In the genomic region with DNA sequence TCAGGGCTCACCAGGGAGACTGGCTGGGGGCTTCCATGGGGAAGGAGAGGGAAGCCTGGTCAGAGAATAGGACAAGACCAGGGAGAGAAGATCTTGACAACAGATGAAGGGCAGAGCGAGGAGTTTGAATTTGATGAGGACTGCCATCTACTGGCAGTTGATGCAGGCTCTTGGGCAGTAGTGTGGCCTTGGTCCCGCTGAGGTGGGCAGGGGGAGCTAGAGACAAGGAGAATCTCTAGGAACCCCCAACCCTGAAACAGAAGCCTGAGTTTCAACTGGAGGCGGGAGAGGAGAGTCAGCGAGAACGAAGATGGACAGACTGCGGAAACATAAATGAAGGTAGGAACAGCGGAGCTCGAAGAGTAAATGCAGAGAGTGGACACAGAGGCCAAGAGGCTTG, we compare ENCODE assay signal across 8 cellular contexts.
DNase-seq lines count a peak whose midpoint lies in the region; ATAC-seq and TF ChIP-seq lines count a peak whose summit lies in the region.

No MANE protein-coding gene starts in this region.

- TF ChIP-seq CTCF in OCI-LY7 (conservative IDR thresholded peaks at IDR 0.05; ENCODE audit: low read length): peak; percentile 33; the same call in 1 of the 2 replicates

- no peaks in the 10 kb centered on the region for H3K9me2 ChIP-seq in OCI-LY7 (ENCODE audit: insufficient read depth, low read length)

- no peaks in the 10 kb centered on the region for H4K20me1 ChIP-seq in OCI-LY7 (ENCODE audit: insufficient read depth, low read length)

- BruUV-seq in OCI-LY7 (replicated peaks; lab: Mats Ljungman, UMichigan): no TSS peak

- H3K4me1 ChIP-seq in OCI-LY7 (ENCODE audit: insufficient read depth, low read length, poor library complexity, severe bottlenecking): no peaks in the 10 kb centered on the region

- ATAC-seq in GM21528 (IDR thresholded peaks at IDR 0.05; ENCODE audit: low FRiP score, unreplicated experiment): no peak

- POLR2A ChIA-PET in OCI-LY7 (lab: Charles Lee): no interaction called here

- intact Hi-C loops in OCI-LY7 (cut with micrococcal nuclease; ENCODE audit: unreplicated experiment): no loop called here

- no peak overlapping the region for H3K27ac ChIP-seq in OCI-LY7 (ENCODE audit: low read depth, low read length, poor library complexity, severe bottlenecking)

- H3K36me3 ChIP-seq in OCI-LY7 (ENCODE audit: insufficient read depth, low read length): no peaks in the 10 kb centered on the region

- H3K4me2 ChIP-seq in OCI-LY7 (ENCODE audit: low read length): no peak overlapping the region

- no peak overlapping the region for H3K4me3 ChIP-seq in OCI-LY7 (ENCODE audit: low read depth, low read length, poor library complexity, severe bottlenecking)

- no peaks in the 10 kb centered on the region for H3K79me2 ChIP-seq in OCI-LY7 (ENCODE audit: insufficient read depth, low read depth, low read length)

- no peak overlapping the region for H2AFZ ChIP-seq in OCI-LY7 (ENCODE audit: low read length)

- CTCF ChIA-PET in OCI-LY7 (lab: Charles Lee; ENCODE audit: unreplicated experiment): no interaction called here

- H3K9me3 ChIP-seq in OCI-LY7 (ENCODE audit: low read length): no peaks in the 10 kb centered on the region

- peak; percentile 14 for DNase-seq in stimulated activated CD4-positive, alpha-beta T cell treated with anti-CD3 and anti-CD28 coated beads, Interleukin-15, amount 100 ng/mL, for 24 hours
- no peak for DNase-seq in stimulated activated CD4-positive, alpha-beta T cell treated with anti-CD3 and anti-CD28 coated beads, Interleukin-1b, Interleukin-23, amount 100 ng/mL, for 48 hours
- no peak for DNase-seq in OCI-LY7 (ENCODE audit: low spot score)
- peak; percentile 26 to 38 for DNase-seq in erythroblast (lab: John Stamatoyannopoulos, UW)
- DNase-seq in myocyte (ENCODE audit: low read depth): peak; percentile 77
- DNase-seq in activated gamma-delta T cell (lab: John Stamatoyannopoulos, UW): no peak
- no peak for DNase-seq in stimulated activated naive CD4-positive, alpha-beta T cell treated with Interleukin-2 at 50 U/mL for 16 hours (lab: John Stamatoyannopoulos, UW)

- TF ChIP-seq POLR2A in erythroblast (IDR thresholded peaks at IDR 0.05; ENCODE audit: low read length): no peak

Comparison
In these comparisons a context has a peak if more than half of its experiments do, and no peak if none do; other contexts are left out.
1. DNase-seq: peak in stimulated activated CD4-positive, alpha-beta T cell treated with anti-CD3 and anti-CD28 coated beads, Interleukin-15, amount 100 ng/mL, for 24 hours (single experiment), erythroblast (2 of 2) and myocyte (single experiment); none in stimulated activated CD4-positive, alpha-beta T cell treated with anti-CD3 and anti-CD28 coated beads, Interleukin-1b, Interleukin-23, amount 100 ng/mL, for 48 hours (single experiment), OCI-LY7 (single experiment), activated gamma-delta T cell (single experiment) and stimulated activated naive CD4-positive, alpha-beta T cell treated with Interleukin-2 at 50 U/mL for 16 hours (single experiment).